ENCODE assay signal across 15 cellular contexts in the genomic region with DNA sequence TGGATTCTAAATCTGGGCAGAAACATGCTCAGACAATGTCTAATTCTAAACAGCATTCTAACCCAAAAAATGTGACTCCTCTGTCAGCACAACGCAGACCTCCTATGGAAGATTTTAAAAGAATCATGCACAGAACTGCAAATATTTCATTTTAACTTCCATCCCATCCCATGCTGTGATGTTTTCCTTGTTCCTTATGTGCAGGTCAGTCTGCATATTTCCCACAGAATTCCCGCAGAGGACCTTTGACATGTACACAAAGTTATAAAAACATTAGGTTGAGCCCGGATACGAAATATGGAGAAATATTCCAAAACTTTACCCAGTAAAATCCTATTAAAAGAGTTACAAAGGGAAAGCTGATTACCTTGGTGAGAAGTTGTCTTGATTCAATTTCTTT.
DNase-seq lines count a peak whose midpoint lies in the region; ATAC-seq and TF ChIP-seq lines count a peak whose summit lies in the region.
"Had no signal": no experiment of that assay in that cellular context is flagged by ENCODE, and none has a peak within 500 bp of the region (broad histone marks: within the 10 kb centered on the region; RNA-seq: fewer than 3 reads in every experiment).

No MANE protein-coding gene starts in this region.

- H2AFZ ChIP-seq in neural progenitor cell (replicated peaks): peak overlapping the region; percentile 53
- H2AFZ ChIP-seq: GM23338 had no signal

- H3K36me3 ChIP-seq in endodermal cell (ENCODE audit: control insufficient read depth, insufficient read depth, low read length) (no peaks in the 10 kb centered on the region), neural progenitor cell (no peaks in the 10 kb centered on the region)

- H3K27ac Mint-ChIP-seq in endodermal cell: no peak overlapping the region
- peak overlapping the region; percentile 39 for H3K27ac Mint-ChIP-seq in neural progenitor cell
- H3K27ac Mint-ChIP-seq: B cell; CD4-positive, alpha-beta T cell; GM23338 had no signal

- no peaks in the 10 kb centered on the region for H3K4me1 Mint-ChIP-seq in endodermal cell
- H3K4me1 Mint-ChIP-seq in neural progenitor cell: peaks cover 6% of the 10 kb centered on the region
- H3K4me1 Mint-ChIP-seq: B cell had no signal

- no peaks in the 10 kb centered on the region for H3K79me2 ChIP-seq in neural progenitor cell (ENCODE audit: low read depth)

- DNase-seq in astrocyte of the spinal cord (ENCODE audit: low read depth, low spot score) (peak; percentile 82), endodermal cell (no peak), neural progenitor cell (ENCODE audit: low spot score) (no peak)
- DNase-seq in effector CD8-positive, alpha-beta T cell (lab: John Stamatoyannopoulos, UW): no peak
- DNase-seq in activated CD8-positive, alpha-beta memory T cell treated with anti-CD3 and anti-CD28 coated beads for 24 hours: no peak
- DNase-seq: C1 segment of cervical spinal cord; Calu3; CD4-positive, alpha-beta T cell; DMS79 treated with DMSO at 0.1 percent for 48 hours; EL; H7 had no signal

- H4K20me1 ChIP-seq in neural progenitor cell (ENCODE audit: low read depth): no peaks in the 10 kb centered on the region

- H3K27ac ChIP-seq in endodermal cell (ENCODE audit: low read depth, low read length): peak overlapping the region; percentile 61
- no peak overlapping the region for H3K27ac ChIP-seq in neural progenitor cell

- H3K4me3 ChIP-seq in astrocyte of the spinal cord (ENCODE audit: low read depth, low read length) (no peak overlapping the region), endodermal cell (ENCODE audit: low read length) (no peak overlapping the region), neural progenitor cell (no peak overlapping the region)
- H3K4me3 ChIP-seq: GM23338 had no signal

- no peaks in the 10 kb centered on the region for H3F3A ChIP-seq in neural progenitor cell (ENCODE audit: low read depth)

- peaks cover 3% of the 10 kb centered on the region for H3K36me3 Mint-ChIP-seq in endodermal cell (ENCODE audit: low read depth)
- H3K36me3 Mint-ChIP-seq in neural progenitor cell: peaks cover 2% of the 10 kb centered on the region

- in situ Hi-C loops in astrocyte of the spinal cord (cut with HindIII; ENCODE audit: low sequenced_read_pairs): no loop called here

- H3K9me3 Mint-ChIP-seq in endodermal cell: no peaks in the 10 kb centered on the region
- H3K9me3 Mint-ChIP-seq in neural progenitor cell: peaks cover 5% of the 10 kb centered on the region
- H3K9me3 Mint-ChIP-seq: GM23338 had no signal

- H3K4me2 ChIP-seq in neural progenitor cell: no peak overlapping the region
- H3K4me2 ChIP-seq: GM23338 had no signal

- ATAC-seq in HG02885 (IDR thresholded peaks at IDR 0.05; ENCODE audit: poor library complexity, unreplicated experiment): no peak
- no peak for ATAC-seq in GM19463 (IDR thresholded peaks at IDR 0.05; ENCODE audit: unreplicated experiment)
- ATAC-seq: GM23338 had no signal

- H3K4me1 ChIP-seq in endodermal cell (ENCODE audit: control insufficient read depth, insufficient read depth, low read length): no peaks in the 10 kb centered on the region
- H3K4me1 ChIP-seq in neural progenitor cell: no peaks in the 10 kb centered on the region

- H3K4me3 Mint-ChIP-seq in endodermal cell (no peak overlapping the region), neural progenitor cell (no peak overlapping the region)
- H3K4me3 Mint-ChIP-seq: B cell; CD4-positive, alpha-beta T cell; GM23338 had no signal

- H3K27me3 Mint-ChIP-seq in endodermal cell (ENCODE audit: insufficient read depth) (no peaks in the 10 kb centered on the region), neural progenitor cell (ENCODE audit: insufficient read depth, low read depth) (no peaks in the 10 kb centered on the region)
- H3K27me3 Mint-ChIP-seq: B cell; CD4-positive, alpha-beta T cell had no signal

- no peaks in the 10 kb centered on the region for H3K9me3 ChIP-seq in endodermal cell (ENCODE audit: control insufficient read depth, low read length)
- H3K9me3 ChIP-seq in neural progenitor cell (ENCODE audit: low read depth): no peaks in the 10 kb centered on the region

- H3K27me3 ChIP-seq in endodermal cell (ENCODE audit: control insufficient read depth, insufficient read depth, low read length, poor library complexity, severe bottlenecking) (no peaks in the 10 kb centered on the region), neural progenitor cell (no peaks in the 10 kb centered on the region)

- TF ChIP-seq CTCF in astrocyte of the spinal cord (IDR thresholded peaks at IDR 0.05; ENCODE audit: low read depth, low read length) (no peak), endodermal cell (conservative IDR thresholded peaks at IDR 0.05) (no peak), neural progenitor cell (IDR thresholded peaks at IDR 0.05) (no peak)

- no peak overlapping the region for H3K9ac ChIP-seq in endodermal cell (ENCODE audit: extremely low read depth, low read length, poor library complexity, severe bottlenecking)
- H3K9ac ChIP-seq in neural progenitor cell: no peak overlapping the region

- 83 to 96% methylated on average over 1 to 4 of the region's 4 CpGs for WGBS in endodermal cell (ENCODE audit: insufficient coverage in 1 of 2, insufficient read length in 1 of 2), 2 experiments
